In genomic region chr22:37428649-37429586, GRCh38 we compare ENCODE assay signal across 8 cellular contexts. TPM values are rescaled to one million over a fixed set of nuclear protein-coding genes. Genes with fewer than 3 reads are reported as not detected.
DNase-seq lines count a peak whose midpoint lies in the region; ATAC-seq and TF ChIP-seq lines count a peak whose summit lies in the region.

No MANE protein-coding gene starts in this region.

- no peaks in the 10 kb centered on the region for H3F3A ChIP-seq in DOHH2 (ENCODE audit: control insufficient read depth, insufficient read depth)

- H3K27me3 ChIP-seq in DOHH2 (ENCODE audit: control insufficient read depth, low read length) (peaks cover 89% of the 10 kb centered on the region), thoracic aorta (replicated peaks; ENCODE audit: insufficient read depth) (no peaks in the 10 kb centered on the region)

- no peak overlapping the region for H3K27ac Mint-ChIP-seq in chondrocyte (ENCODE audit: unreplicated experiment)

- peaks cover 4% of the 10 kb centered on the region for H3K36me3 Mint-ChIP-seq in chondrocyte (ENCODE audit: low read depth)

- H3K4me1 ChIP-seq in DOHH2 (ENCODE audit: control insufficient read depth, low read length): no peaks in the 10 kb centered on the region
- peaks cover 0 to 12% of the 10 kb centered on the region in 2 donors for H3K4me1 ChIP-seq in thoracic aorta (ENCODE audit: control insufficient read depth in 1 of 2, low read depth in 2 of 2)

- H4K20me1 ChIP-seq in DOHH2 (ENCODE audit: control insufficient read depth, insufficient read depth, low read depth, low read length): no peaks in the 10 kb centered on the region

- peak; percentile 47 for DNase-seq in LoVo (ENCODE audit: low spot score)
- DNase-seq in activated CD4-positive, CD25-positive, alpha-beta regulatory T cell treated with anti-CD3 and anti-CD28 coated beads, Interleukin-2, amount 50 U/mL, for 72 hours: peak; percentile 61
- no peak for DNase-seq in chondrocyte (ENCODE audit: low spot score)
- peak; percentile 69 for DNase-seq in myocyte (ENCODE audit: low read depth)
- no peak for DNase-seq in thoracic aorta (ENCODE audit: low spot score)
- no peak for DNase-seq in NCI-H1417 treated with DMSO at 0.1 percent for 48 hours (lab: John Stamatoyannopoulos, UW)
- DNase-seq in H4 (ENCODE audit: low spot score): no peak

- H3K9me3 Mint-ChIP-seq in chondrocyte (ENCODE audit: low read depth): peaks cover 6% of the 10 kb centered on the region

- no peaks in the 10 kb centered on the region for H3K36me3 ChIP-seq in DOHH2 (ENCODE audit: control insufficient read depth, low read length)
- H3K36me3 ChIP-seq in thoracic aorta: no peaks in the 10 kb centered on the region

- no peaks in the 10 kb centered on the region for H3K79me2 ChIP-seq in DOHH2 (ENCODE audit: control insufficient read depth, low read length)

- H3K4me3 ChIP-seq in DOHH2 (ENCODE audit: low read length): no peak overlapping the region
- no peak overlapping the region for H3K4me3 ChIP-seq in thoracic aorta

- peaks cover 37% of the 10 kb centered on the region for H3K4me1 Mint-ChIP-seq in chondrocyte (ENCODE audit: low read depth)

- H3K27me3 Mint-ChIP-seq in chondrocyte (ENCODE audit: low read depth): peaks cover 8% of the 10 kb centered on the region

- no peak for ATAC-seq in thoracic aorta (ENCODE audit: insufficient number of reproducible peaks, low FRiP score, low read depth)

- no peak overlapping the region for H3K4me2 ChIP-seq in DOHH2 (ENCODE audit: low read length)

- H3K27ac ChIP-seq in DOHH2 (ENCODE audit: low read depth, low read length) (no peak overlapping the region), thoracic aorta (no peak overlapping the region)

- H3K9me3 ChIP-seq in DOHH2 (ENCODE audit: control insufficient read depth, insufficient read depth, low read length) (no peaks in the 10 kb centered on the region), thoracic aorta (no peaks in the 10 kb centered on the region)

- TF ChIP-seq CTCF in DOHH2 (IDR thresholded peaks at IDR 0.05; ENCODE audit: low read depth, low read length, poor library complexity, severe bottlenecking): peak; percentile 95
- TF ChIP-seq CTCF in chondrocyte (IDR thresholded peaks at IDR 0.05): peak; percentile 89
- TF ChIP-seq CTCF in thoracic aorta (IDR thresholded peaks at IDR 0.05): peak; percentile 40

- H3K9me2 ChIP-seq in DOHH2 (replicated peaks; ENCODE audit: control insufficient read depth, low read length): no peaks in the 10 kb centered on the region

- peak overlapping the region; percentile 59 for H3K4me3 Mint-ChIP-seq in chondrocyte (ENCODE audit: unreplicated experiment)

RNA-seq across cellular contexts. Expression of gene ELFN2, which starts 1.6 kb away (rescaled TPM):
- 0.65 to 1.2 TPM (median 1.1 TPM) in 3 replicates for total RNA-seq in chondrocyte
- total RNA-seq in myocyte: 0.05 and 0.21 TPM in 2 replicates
- 0.09 TPM for polyA plus RNA-seq in myocyte (2012)
- not detected for total RNA-seq in thoracic aorta
- 0.29 and 0.41 TPM in 2 replicates for total RNA-seq in H4 (2014; rRNA removed; shearing (Covaris generic))

RNA-seq across cellular contexts. Expression of gene MFNG, which starts 57.3 kb away (rescaled TPM):
- total RNA-seq in chondrocyte: 1.1 to 2.1 TPM (median 1.2 TPM) in 3 replicates
- 0.51 and 0.68 TPM in 2 replicates for total RNA-seq in myocyte
- not detected for polyA plus RNA-seq in myocyte (2012)
- 10 to 100 TPM; 18.1 to 25.5 TPM for total RNA-seq in thoracic aorta
- 0.08 TPM in 1 of 2 replicates, not detected in the other for total RNA-seq in H4 (2014; rRNA removed; shearing (Covaris generic))

Comparison
In these comparisons a context has a peak if more than half of its experiments do, and no peak if none do; other contexts are left out.
1. CTCF ChIP-seq: peak in every context shown above with its lines; median percentile 95 in DOHH2; 89 in chondrocyte; 40 in thoracic aorta.
2. DNase-seq: peak in LoVo (single experiment), activated CD4-positive, CD25-positive, alpha-beta regulatory T cell treated with anti-CD3 and anti-CD28 coated beads, Interleukin-2, amount 50 U/mL, for 72 hours (single experiment) and myocyte (single experiment); none in chondrocyte (single experiment), thoracic aorta (single experiment), NCI-H1417 treated with DMSO at 0.1 percent for 48 hours (single experiment) and H4 (single experiment).